20 cellular contexts compared by ENCODE assay signal in genomic region chr1:231188072-231188471, GRCh38. TPM values are rescaled to one million over a fixed set of nuclear protein-coding genes. Genes with fewer than 3 reads are reported as not detected.
"Had no signal": no experiment of that assay in that cellular context is flagged by ENCODE, and none has a peak within 500 bp of the region (broad histone marks: within the 10 kb centered on the region; RNA-seq: fewer than 3 reads in every experiment).

No MANE protein-coding gene starts in this region.

- H3K4me3 Mint-ChIP-seq: activated naive CD8-positive, alpha-beta T cell; immature natural killer cell; mesothelial cell of epicardium; nephron; stimulated activated effector memory CD8-positive, alpha-beta T cell treated with anti-CD3 and anti-CD28 coated beads, Interleukin-12 subunit alpha, Interleukin-12 subunit beta, amount 100 ng/mL, for 72 hours; T-helper 2 cell treated with Interferon-gamma antibody and Interleukin-4, amounts not matched to agents 5 μg/mL and 100 μg/mL, for 36 hours had no signal

- H3K27me3 ChIP-seq: colonic mucosa, right lobe of liver had no signal

- H3K9me3 Mint-ChIP-seq: immature natural killer cell; stimulated activated effector memory CD8-positive, alpha-beta T cell treated with anti-CD3 and anti-CD28 coated beads, Interleukin-12 subunit alpha, Interleukin-12 subunit beta, amount 100 ng/mL, for 72 hours; T-helper 2 cell treated with Interferon-gamma antibody and Interleukin-4, amounts not matched to agents 5 μg/mL and 100 μg/mL, for 36 hours had no signal

- DNase-seq: activated CD4-positive, alpha-beta T cell treated with anti-CD3 and anti-CD28 coated beads, Interleukin-2, amount 50 U/mL, for 4 hours; central memory CD4-positive, alpha-beta T cell; colonic mucosa; heart right ventricle; immature natural killer cell; psoas muscle; right lobe of liver; small intestine; stimulated activated CD4-positive, alpha-beta T cell treated with anti-CD3 and anti-CD28 coated beads, Interleukin-4, amount 100 ng/mL, for 24 hours; stomach; SW 1271 had no signal

- H3K4me3 ChIP-seq: colonic mucosa, gastroesophageal sphincter, heart right ventricle, psoas muscle, right lobe of liver, stomach had no signal

- H3K9me3 ChIP-seq: colonic mucosa, psoas muscle, right lobe of liver had no signal

- H3K36me3 Mint-ChIP-seq: activated naive CD8-positive, alpha-beta T cell; immature natural killer cell; mesothelial cell of epicardium; stimulated activated effector memory CD8-positive, alpha-beta T cell treated with anti-CD3 and anti-CD28 coated beads, Interleukin-12 subunit alpha, Interleukin-12 subunit beta, amount 100 ng/mL, for 72 hours had no signal

- H3K27ac ChIP-seq: colonic mucosa, gastroesophageal sphincter, heart right ventricle, psoas muscle, right lobe of liver, stomach had no signal

- H3K4me1 Mint-ChIP-seq: immature natural killer cell; mesothelial cell of epicardium; nephron; stimulated activated effector memory CD8-positive, alpha-beta T cell treated with anti-CD3 and anti-CD28 coated beads, Interleukin-12 subunit alpha, Interleukin-12 subunit beta, amount 100 ng/mL, for 72 hours had no signal

- H3K27ac Mint-ChIP-seq: activated naive CD8-positive, alpha-beta T cell; immature natural killer cell; mesothelial cell of epicardium; nephron; stimulated activated effector memory CD8-positive, alpha-beta T cell treated with anti-CD3 and anti-CD28 coated beads, Interleukin-12 subunit alpha, Interleukin-12 subunit beta, amount 100 ng/mL, for 72 hours; T-helper 2 cell treated with Interferon-gamma antibody and Interleukin-4, amounts not matched to agents 5 μg/mL and 100 μg/mL, for 36 hours had no signal

- H3K4me1 ChIP-seq: colonic mucosa, right lobe of liver had no signal

- H3K36me3 ChIP-seq: colonic mucosa, gastroesophageal sphincter, heart right ventricle, right lobe of liver, stomach had no signal

RNA-seq across cellular contexts. Expression of gene TRIM67, which starts 26.2 kb away (rescaled TPM):
- total RNA-seq: activated CD8-positive, alpha-beta memory T cell treated with anti-CD3 and anti-CD28 coated beads for 36 hours; esophagus mucosa; right lobe of liver; ureter had no signal
- polyA plus RNA-seq: heart right ventricle, immature natural killer cell, psoas muscle had no signal
